In genomic region chr15:100944237-100944875, GRCh38 we compare ENCODE assay signal across 13 cellular contexts. TPM values are rescaled to one million over a fixed set of nuclear protein-coding genes. Genes with fewer than 3 reads are reported as not detected.
DNase-seq lines count a peak whose midpoint lies in the region; ATAC-seq and TF ChIP-seq lines count a peak whose summit lies in the region.
"Had no signal": no experiment of that assay in that cellular context is flagged by ENCODE, and none has a peak within 500 bp of the region (broad histone marks: within the 10 kb centered on the region; RNA-seq: fewer than 3 reads in every experiment).

No MANE protein-coding gene starts in this region.

- no peaks in the 10 kb centered on the region for H3F3A ChIP-seq in GM23338 (replicated peaks; ENCODE audit: low read depth)

- no peaks in the 10 kb centered on the region for H3K9me3 Mint-ChIP-seq in GM23338
- peaks cover 0 to 1% of the 10 kb centered on the region in 2 donors for H3K9me3 Mint-ChIP-seq in stimulated activated naive B cell treated with anti-CD40 and anti-IgM and Interleukin-4, amounts not matched to agents 10 μg/mL and 1 μg/mL and 100 μg/mL, for 72 hours

- no peak overlapping the region for H3K4me2 ChIP-seq in GM23338

- no peaks in the 10 kb centered on the region for H3K36me3 Mint-ChIP-seq in GM23338 (ENCODE audit: low read depth)
- peaks cover 11 to 18% of the 10 kb centered on the region in 2 donors for H3K36me3 Mint-ChIP-seq in stimulated activated naive B cell treated with anti-CD40 and anti-IgM and Interleukin-4, amounts not matched to agents 10 μg/mL and 1 μg/mL and 100 μg/mL, for 72 hours

- H3K9me2 ChIP-seq in GM23338 (ENCODE audit: insufficient read depth), result no peaks in the 10 kb centered on the region

- peaks cover 10% of the 10 kb centered on the region for H3K4me1 Mint-ChIP-seq in GM23338
- peaks cover 24 to 45% of the 10 kb centered on the region in 2 donors for H3K4me1 Mint-ChIP-seq in stimulated activated naive B cell treated with anti-CD40 and anti-IgM and Interleukin-4, amounts not matched to agents 10 μg/mL and 1 μg/mL and 100 μg/mL, for 72 hours

- H3K27me3 ChIP-seq in GM23338 (ENCODE audit: insufficient read depth) (no peaks in the 10 kb centered on the region), adipocyte (replicated peaks; ENCODE audit: control insufficient read depth, insufficient read depth, low read length) (no peaks in the 10 kb centered on the region)
- H3K27me3 ChIP-seq: adrenal gland, gastroesophageal sphincter, tibial artery had no signal

- ATAC-seq in GM18868 (IDR thresholded peaks at IDR 0.05; ENCODE audit: unreplicated experiment), result peak; percentile 34
- no peak for ATAC-seq in GM23338
- peak; percentile 51 to 76 for ATAC-seq in stimulated activated naive B cell treated with anti-CD40 and anti-IgM and Interleukin-4, amounts not matched to agents 10 μg/mL and 1 μg/mL and 100 μg/mL, for 72 hours (replicated peaks)
- ATAC-seq in HG03025 (IDR thresholded peaks at IDR 0.05; ENCODE audit: low FRiP score, unreplicated experiment), result no peak
- ATAC-seq in HG03045 (IDR thresholded peaks at IDR 0.05; ENCODE audit: unreplicated experiment), result no peak
- ATAC-seq: gastroesophageal sphincter had no signal

- H3K4me3 ChIP-seq in GM23338 (no peak overlapping the region), adipocyte (ENCODE audit: low read length) (peak overlapping the region; percentile 5)
- H3K4me3 ChIP-seq: adrenal gland, gastroesophageal sphincter, tibial artery had no signal

- no peaks in the 10 kb centered on the region for H4K20me1 ChIP-seq in GM23338 (replicated peaks; ENCODE audit: insufficient read depth)

- no peak overlapping the region for H3K4me3 Mint-ChIP-seq in GM23338
- H3K4me3 Mint-ChIP-seq in stimulated activated naive B cell treated with anti-CD40 and anti-IgM and Interleukin-4, amounts not matched to agents 10 μg/mL and 1 μg/mL and 100 μg/mL, for 72 hours, result no peak overlapping the region

- no peak for DNase-seq in GM23338 (ENCODE audit: low spot score)
- peak; percentile 19 for DNase-seq in adipocyte (ENCODE audit: low read depth)
- DNase-seq in stimulated activated naive B cell treated with anti-CD40 and anti-IgM and Interleukin-4, amounts not matched to agents 10 μg/mL and 1 μg/mL and 100 μg/mL, for 72 hours, result no peak
- no peak for DNase-seq in G401 (ENCODE audit: low spot score)
- no peak for DNase-seq in islet precursor cell
- DNase-seq: activated T-cell treated with anti-CD3 and anti-CD28 coated beads, Interleukin-2, amount 50 U/mL, for 1 hour; adrenal gland; Calu3; tibial artery had no signal

- H3K27me3 Mint-ChIP-seq in GM23338 (ENCODE audit: insufficient read depth, low read depth, poor library complexity), result peaks cover 4% of the 10 kb centered on the region
- H3K27me3 Mint-ChIP-seq in stimulated activated naive B cell treated with anti-CD40 and anti-IgM and Interleukin-4, amounts not matched to agents 10 μg/mL and 1 μg/mL and 100 μg/mL, for 72 hours, result no peaks in the 10 kb centered on the region

- H2AFZ ChIP-seq in GM23338, result peak overlapping the region; percentile 63; the same call in 1 of the 2 replicates

- no peak overlapping the region for H3K27ac ChIP-seq in GM23338 (ENCODE audit: low read depth)
- H3K27ac ChIP-seq: tibial artery had no signal

- H3K79me2 ChIP-seq in GM23338 (replicated peaks; ENCODE audit: insufficient read depth), result no peaks in the 10 kb centered on the region

- H3K9me3 ChIP-seq in adipocyte (ENCODE audit: control insufficient read depth, low read length), result no peaks in the 10 kb centered on the region
- H3K9me3 ChIP-seq: adrenal gland, gastroesophageal sphincter, tibial artery had no signal

- in situ Hi-C loops in G401 (cut with HindIII; ENCODE audit: low sequenced_read_pairs), result no loop called here

- peak overlapping the region; percentile 19 for H3K9ac ChIP-seq in adipocyte (ENCODE audit: low read length)

- no peak for TF ChIP-seq CTCF in GM23338 (conservative IDR thresholded peaks at IDR 0.05; ENCODE audit: low read depth in 2 of 2)

- H3K4me1 ChIP-seq in GM23338 (ENCODE audit: insufficient read depth) (no peaks in the 10 kb centered on the region), adipocyte (ENCODE audit: control insufficient read depth, insufficient read depth, low read length) (peaks cover 19% of the 10 kb centered on the region)
- H3K4me1 ChIP-seq: adrenal gland had no signal

- no peaks in the 10 kb centered on the region for H3K36me3 ChIP-seq in GM23338 (ENCODE audit: insufficient read depth)
- no peaks in the 10 kb centered on the region for H3K36me3 ChIP-seq in adipocyte (ENCODE audit: control insufficient read depth, insufficient read depth, low read length, severe bottlenecking)
- H3K36me3 ChIP-seq: adrenal gland, gastroesophageal sphincter, tibial artery had no signal

- H3K27ac Mint-ChIP-seq in GM23338, result no peak overlapping the region
- peak overlapping the region; percentile 26 for H3K27ac Mint-ChIP-seq in stimulated activated naive B cell treated with anti-CD40 and anti-IgM and Interleukin-4, amounts not matched to agents 10 μg/mL and 1 μg/mL and 100 μg/mL, for 72 hours

TF ChIP-seq in GM23338, 12 proteins besides CTCF, POLR2A, EP300 and RAD21 (continues in another document):
- no peak for TF ChIP-seq JUNB (IDR thresholded peaks at IDR 0.05; ENCODE audit: unreplicated experiment)
- TF ChIP-seq STAT1 (IDR thresholded peaks at IDR 0.05; ENCODE audit: unreplicated experiment), result no peak
- TF ChIP-seq EZH2 (IDR thresholded peaks at IDR 0.05; ENCODE audit: low read depth, unreplicated experiment), result no peak
- no peak for TF ChIP-seq ZNF331 (CRISPR knock-in tag; IDR thresholded peaks at IDR 0.05; ENCODE audit: low read depth)
- no peak for TF ChIP-seq EZH2phosphoT487 (IDR thresholded peaks at IDR 0.05; ENCODE audit: unreplicated experiment)
- no peak for TF ChIP-seq ZNF462 (CRISPR knock-in tag; IDR thresholded peaks at IDR 0.05)
- TF ChIP-seq CREB1 (CRISPR knock-in tag; IDR thresholded peaks at IDR 0.05; ENCODE audit: low read depth), result no peak

RNA-seq across cellular contexts. Expression of gene LRRK1, which starts 25.2 kb away (rescaled TPM):
- total RNA-seq in GM23338 (2014; rRNA removed; shearing (Covaris generic)), result 2.6 and 4.4 TPM in 2 replicates
- polyA plus RNA-seq in GM23338 (2016; fragmentation: Nextera tagmentation; extraction: Ambion mirVana), result 4.1 and 4.5 TPM in 2 replicates
- not detected in 2 replicates for total RNA-seq in G401 (2014; rRNA removed; shearing (Covaris generic))

Comparison
In these comparisons a context has a peak if more than half of its experiments do, and no peak if none do; other contexts are left out.
1. ATAC-seq: peak in GM18868 (single experiment) and stimulated activated naive B cell treated with anti-CD40 and anti-IgM and Interleukin-4, amounts not matched to agents 10 μg/mL and 1 μg/mL and 100 μg/mL, for 72 hours (2 of 2); none in GM23338 (single experiment), HG03025 (single experiment) and HG03045 (single experiment).